Comparison of ENCODE assay signal across 9 cellular contexts in genomic region chr7:104971290-104972071, GRCh38. TPM values are rescaled to one million over a fixed set of nuclear protein-coding genes. Genes with fewer than 3 reads are reported as not detected.
DNase-seq lines count a peak whose midpoint lies in the region; ATAC-seq lines count a peak whose summit lies in the region.
"Had no signal": no experiment of that assay in that cellular context is flagged by ENCODE, and none has a peak within 500 bp of the region (broad histone marks: within the 10 kb centered on the region; RNA-seq: fewer than 3 reads in every experiment).

No MANE protein-coding gene starts in this region.

- peak; percentile 77 for ATAC-seq in left ventricle myocardium superior

- H3K9me3 Mint-ChIP-seq in activated CD4-positive, alpha-beta memory T cell treated with anti-CD3 and anti-CD28 coated beads, Interleukin-2, amount 10 ng/mL, durations not matched to agents 7 days and 5 days, result no peaks in the 10 kb centered on the region

- H3K4me1 Mint-ChIP-seq in activated CD4-positive, alpha-beta memory T cell treated with anti-CD3 and anti-CD28 coated beads, Interleukin-2, amount 10 ng/mL, durations not matched to agents 7 days and 5 days, result peaks cover 8% of the 10 kb centered on the region

- H3K27ac ChIP-seq in skin epidermis, result peak overlapping the region in 15 of 21 experiments; percentile 9 to 88 (median 64)

- no peak overlapping the region for H3K4me3 Mint-ChIP-seq in activated CD4-positive, alpha-beta memory T cell treated with anti-CD3 and anti-CD28 coated beads, Interleukin-2, amount 10 ng/mL, durations not matched to agents 7 days and 5 days

- H3K4me3 ChIP-seq in skin epidermis, result no peak overlapping the region

- POLR2A ChIA-PET in activated CD4-positive, alpha-beta memory T cell treated with anti-CD3 and anti-CD28 coated beads, Interleukin-2, amount 10 ng/mL, durations not matched to agents 7 days and 5 days (lab: Charles Lee), result interaction anchor here (1.0 to 1.2 kb wide), 2 partner anchors 31 to 42 kb away, joined by 3 read pairs; no protein-coding TSS in a partner anchor

- CTCF ChIA-PET in activated CD4-positive, alpha-beta memory T cell treated with anti-CD3 and anti-CD28 coated beads, Interleukin-2, amount 10 ng/mL, durations not matched to agents 7 days and 5 days (lab: Charles Lee), result interaction anchor here (0.7 to 1.9 kb wide), 4 partner anchors 8 to 145 kb away, joined by 3 to 6 read pairs (median 3); no protein-coding TSS in a partner anchor

- H3K27ac Mint-ChIP-seq in activated CD4-positive, alpha-beta memory T cell treated with anti-CD3 and anti-CD28 coated beads, Interleukin-2, amount 10 ng/mL, durations not matched to agents 7 days and 5 days, result no peak overlapping the region

- H3K36me3 Mint-ChIP-seq in activated CD4-positive, alpha-beta memory T cell treated with anti-CD3 and anti-CD28 coated beads, Interleukin-2, amount 10 ng/mL, durations not matched to agents 7 days and 5 days (ENCODE audit: low read depth), result peaks cover 21% of the 10 kb centered on the region

- peak; percentile 60 for DNase-seq in HuH-7 (ENCODE audit: low spot score)
- peak; percentile 61 for DNase-seq in astrocyte of the hippocampus (ENCODE audit: low read depth, low spot score)
- no peak for DNase-seq in left ventricle myocardium superior
- no peak for DNase-seq in SHP77 (lab: John Stamatoyannopoulos, UW)
- no peak for DNase-seq in activated CD4-positive, alpha-beta memory T cell treated with anti-CD3 and anti-CD28 coated beads, Interleukin-2, amount 10 ng/mL, durations not matched to agents 7 days and 5 days
- DNase-seq in DMS79 treated with DMSO at 0.1 percent for 48 hours (lab: John Stamatoyannopoulos, UW), result no peak
- DNase-seq in T-helper 1 cell, result no peak
- DNase-seq: activated effector memory CD4-positive, alpha-beta T cell treated with anti-CD3 and anti-CD28 coated beads, Interleukin-2, amount 50 U/mL, for 16 hours had no signal

- intact Hi-C loops in left ventricle myocardium superior (cut with micrococcal nuclease), result no loop called here

- no peaks in the 10 kb centered on the region for H3K27me3 Mint-ChIP-seq in activated CD4-positive, alpha-beta memory T cell treated with anti-CD3 and anti-CD28 coated beads, Interleukin-2, amount 10 ng/mL, durations not matched to agents 7 days and 5 days

RNA-seq across cellular contexts. Expression of gene KMT2E, which starts 42.5 kb away (rescaled TPM):
- 35.9 TPM for total RNA-seq in left ventricle myocardium superior
- 100 to 1,000 TPM; 122 to 128 TPM for total RNA-seq in activated CD4-positive, alpha-beta memory T cell treated with anti-CD3 and anti-CD28 coated beads, Interleukin-2, amount 10 ng/mL, durations not matched to agents 7 days and 5 days

Comparison
In these comparisons a context has a peak if more than half of its experiments do, and no peak if none do; other contexts are left out.
1. DNase-seq: peak in HuH-7 (single experiment) and astrocyte of the hippocampus (single experiment); none in left ventricle myocardium superior (single experiment), SHP77 (0 of 2), activated CD4-positive, alpha-beta memory T cell treated with anti-CD3 and anti-CD28 coated beads, Interleukin-2, amount 10 ng/mL, durations not matched to agents 7 days and 5 days (single experiment), DMS79 treated with DMSO at 0.1 percent for 48 hours (single experiment) and T-helper 1 cell (0 of 5).